8 cellular contexts compared by ENCODE assay signal in the genomic region with DNA sequence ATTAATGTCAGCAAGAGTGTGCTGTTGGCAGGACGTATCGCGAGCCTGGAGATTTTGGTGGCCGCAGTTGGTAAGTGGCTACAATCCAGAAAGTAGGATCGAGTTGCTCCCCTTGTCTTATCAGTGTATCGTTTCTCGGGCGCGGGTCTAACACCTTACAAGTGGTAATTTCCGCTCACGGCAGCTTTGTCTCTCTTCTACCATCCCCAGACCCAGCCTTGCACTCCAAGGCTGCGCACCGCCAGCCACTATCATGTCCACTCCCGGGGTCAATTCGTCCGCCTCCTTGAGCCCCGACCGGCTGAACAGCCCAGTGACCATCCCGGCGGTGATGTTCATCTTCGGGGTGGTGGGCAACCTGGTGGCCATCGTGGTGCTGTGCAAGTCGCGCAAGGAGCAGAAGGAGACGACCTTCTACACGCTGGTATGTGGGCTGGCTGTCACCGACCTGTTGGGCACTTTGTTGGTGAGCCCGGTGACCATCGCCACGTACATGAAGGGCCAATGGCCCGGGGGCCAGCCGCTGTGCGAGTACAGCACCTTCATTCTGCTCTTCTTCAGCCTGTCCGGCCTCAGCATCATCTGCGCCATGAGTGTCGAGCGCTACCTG. TPM values are rescaled to one million over a fixed set of nuclear protein-coding genes. Genes with fewer than 3 reads are reported as not detected.
A peak's percentile ranks its signal among the peaks of the same experiment; 100 is the strongest.
DNase-seq lines count a peak whose midpoint lies in the region; ATAC-seq and TF ChIP-seq lines count a peak whose summit lies in the region.

No MANE protein-coding gene starts in this region.

- 53% methylated on average over 37 of the region's 37 CpGs for WGBS in HUES64

- TF ChIP-seq CTCF in AG09309 (IDR thresholded peaks at IDR 0.05; ENCODE audit: control insufficient read depth, insufficient read depth, low read depth, low read length, missing control alignments) (peak; percentile 13), cardiac muscle cell (IDR thresholded peaks at IDR 0.05; ENCODE audit: low read depth, low read length) (no peak)

- H3K27ac ChIP-seq in HUES64 (ENCODE audit: low read depth, low read length) (no peak overlapping the region), cardiac muscle cell (no peak overlapping the region)

- DNase-seq in AG09309 (ENCODE audit: low read depth), result no peak
- peak; percentile 37 for DNase-seq in activated effector memory CD4-positive, alpha-beta T cell treated with Interleukin-2 at 50 U/mL for 16 hours
- no peak for DNase-seq in cardiac muscle cell (ENCODE audit: low read depth in 1 of 2, low spot score in 1 of 2)
- peak; percentile 78 for DNase-seq in retina
- no peak for DNase-seq in NCI-H524 (lab: John Stamatoyannopoulos, UW)

- H3K36me3 ChIP-seq in HUES64 (ENCODE audit: insufficient read depth, low read length) (no peaks in the 10 kb centered on the region), cardiac muscle cell (no peaks in the 10 kb centered on the region)

- no peak overlapping the region for H3K9ac ChIP-seq in HUES64 (ENCODE audit: low read depth, low read length)

- ATAC-seq in GM19455 (IDR thresholded peaks at IDR 0.05; ENCODE audit: unreplicated experiment), result no peak
- no peak for ATAC-seq in HG03135 (IDR thresholded peaks at IDR 0.05; ENCODE audit: unreplicated experiment)

- H3K9me3 ChIP-seq in HUES64 (ENCODE audit: insufficient read depth, low read depth, low read length), result no peaks in the 10 kb centered on the region
- H3K9me3 ChIP-seq in cardiac muscle cell (ENCODE audit: low read depth), result no peaks in the 10 kb centered on the region

- H3K4me3 ChIP-seq in AG09309 (ENCODE audit: control insufficient read depth, low read depth, low read length) (peak overlapping the region; percentile 40), HUES64 (ENCODE audit: low read length) (peak overlapping the region; percentile 76), cardiac muscle cell (peak overlapping the region; percentile 61)

- H3K4me1 ChIP-seq in HUES64 (ENCODE audit: insufficient read depth, low read length) (peaks cover 30% of the 10 kb centered on the region), cardiac muscle cell (ENCODE audit: low read depth) (peaks cover 13% of the 10 kb centered on the region)

- H3K27me3 ChIP-seq in HUES64 (ENCODE audit: insufficient read depth, low read length) (peaks cover 54% of the 10 kb centered on the region), cardiac muscle cell (peaks cover 72% of the 10 kb centered on the region)

RNA-seq across cellular contexts. Expression of gene PTGER4, which starts 1.1 kb away (rescaled TPM):
- polyA plus RNA-seq in HUES64 (2013, experiment 1 of 2), result 0.40 TPM
- polyA plus RNA-seq in HUES64 (2013, experiment 2 of 2), result 1.1 TPM
- total RNA-seq in cardiac muscle cell, result 0.42 and 0.99 TPM in 2 replicates
- 0.28 TPM in 1 of 2 replicates, not detected in the other for polyA plus RNA-seq in cardiac muscle cell

Comparison
In these comparisons a context has a peak if more than half of its experiments do, and no peak if none do; other contexts are left out.
1. DNase-seq: peak in activated effector memory CD4-positive, alpha-beta T cell treated with Interleukin-2 at 50 U/mL for 16 hours (single experiment) and retina (single experiment); none in AG09309 (single experiment), cardiac muscle cell (0 of 2) and NCI-H524 (0 of 2).
2. Peak in every context shown above with its lines, with median percentiles within 50 percentile points of each other: H3K4me3 ChIP-seq.